Comparison of ENCODE assay signal across 8 cellular contexts in genomic region chr3:133506215-133506901, GRCh38.
A peak's percentile ranks its signal among the peaks of the same experiment; 100 is the strongest.
DNase-seq lines count a peak whose midpoint lies in the region; ATAC-seq and TF ChIP-seq lines count a peak whose summit lies in the region.

No MANE protein-coding gene starts in this region.

- H3K4me1 ChIP-seq in MM.1S (ENCODE audit: low read length) = peaks cover 32% of the 10 kb centered on the region
- H3K4me1 ChIP-seq in duodenal mucosa (ENCODE audit: control insufficient read depth in 1 of 2, insufficient read depth in 2 of 2, low read length in 2 of 2) = peaks cover 9% of the 10 kb centered on the region in 2 donors

- no peaks in the 10 kb centered on the region for H3K79me2 ChIP-seq in MM.1S (ENCODE audit: low read length)

- no peak for TF ChIP-seq CTCF in MM.1S (IDR thresholded peaks at IDR 0.05; ENCODE audit: low read length)

- no peak overlapping the region for H2AFZ ChIP-seq in MM.1S (ENCODE audit: low read length)

- H3K36me3 ChIP-seq in MM.1S (replicated peaks; ENCODE audit: insufficient read depth, low read length) = no peaks in the 10 kb centered on the region
- H3K36me3 ChIP-seq in duodenal mucosa (ENCODE audit: control insufficient read depth in 1 of 2, insufficient read depth in 2 of 2, low read length in 2 of 2) = no peaks in the 10 kb centered on the region

- no peaks in the 10 kb centered on the region for H3K27me3 ChIP-seq in MM.1S (replicated peaks; ENCODE audit: insufficient read depth, low read length)
- no peaks in the 10 kb centered on the region for H3K27me3 ChIP-seq in duodenal mucosa (ENCODE audit: control insufficient read depth in 1 of 2, insufficient read depth in 2 of 2, low read length in 2 of 2)

- H3K9me3 ChIP-seq in MM.1S (replicated peaks; ENCODE audit: insufficient read depth, low read length) (no peaks in the 10 kb centered on the region), duodenal mucosa (ENCODE audit: control insufficient read depth in 1 of 2, low read length in 2 of 2) (no peaks in the 10 kb centered on the region)

- peak overlapping the region; percentile 57 for H3K4me2 ChIP-seq in MM.1S (ENCODE audit: low read depth, low read length)

- ATAC-seq in GM18498 (IDR thresholded peaks at IDR 0.05; ENCODE audit: unreplicated experiment) (peak; percentile 98), GM21526 (IDR thresholded peaks at IDR 0.05; ENCODE audit: low FRiP score, unreplicated experiment) (peak; percentile 91)

- H3K4me3 ChIP-seq in MM.1S (ENCODE audit: low read length) (peak overlapping the region; percentile 30), duodenal mucosa (ENCODE audit: low read depth in 1 of 2, low read length in 2 of 2) (peak overlapping the region; percentile 27 to 33)

- no peaks in the 10 kb centered on the region for H4K20me1 ChIP-seq in MM.1S (ENCODE audit: insufficient read depth, low read length)

- H3F3A ChIP-seq in MM.1S (ENCODE audit: insufficient read depth, low read length) = peaks cover 30% of the 10 kb centered on the region

- H3K9ac ChIP-seq in MM.1S (ENCODE audit: low read length) (peak overlapping the region; percentile 73), duodenal mucosa (ENCODE audit: low read depth in 1 of 2, low read length in 2 of 2) (peak overlapping the region; percentile 7)

- DNase-seq in MM.1S = peak; percentile 98
- DNase-seq in stimulated activated CD4-positive, alpha-beta T cell treated with anti-CD3 and anti-CD28 coated beads, Interleukin-2, amount 100 ng/mL, for 4 hours (ENCODE audit: low read depth) = peak; percentile 10
- DNase-seq in HK-2 (ENCODE audit: unreplicated experiment) = no peak
- no peak for DNase-seq in activated effector memory CD4-positive, alpha-beta T cell treated with anti-CD3 and anti-CD28 coated beads, Interleukin-2, amount 50 U/mL, for 16 hours
- no peak for DNase-seq in middle frontal gyrus (ENCODE audit: extremely low spot score, low spot score)

- peak overlapping the region; percentile 89 for H3K27ac ChIP-seq in MM.1S (ENCODE audit: low read length)
- H3K27ac ChIP-seq in duodenal mucosa (ENCODE audit: low read depth, low read length) = peak overlapping the region; percentile 13

- no peaks in the 10 kb centered on the region for H3K9me2 ChIP-seq in MM.1S (replicated peaks; ENCODE audit: insufficient read depth, low read length)

Comparison
In these comparisons a context has a peak if more than half of its experiments do, and no peak if none do; other contexts are left out.
1. DNase-seq: peak in MM.1S (single experiment) and stimulated activated CD4-positive, alpha-beta T cell treated with anti-CD3 and anti-CD28 coated beads, Interleukin-2, amount 100 ng/mL, for 4 hours (single experiment); none in HK-2 (single experiment), activated effector memory CD4-positive, alpha-beta T cell treated with anti-CD3 and anti-CD28 coated beads, Interleukin-2, amount 50 U/mL, for 16 hours (single experiment) and middle frontal gyrus (single experiment).